In genomic region chr2:163822033-163822432, GRCh38 we compare ENCODE assay signal across 35 cellular contexts.
"Had no signal": no experiment of that assay in that cellular context is flagged by ENCODE, and none has a peak within 500 bp of the region (broad histone marks: within the 10 kb centered on the region; RNA-seq: fewer than 3 reads in every experiment).

No MANE protein-coding gene starts in this region.

- H3K36me3 ChIP-seq: MG63 had no signal

- H3K9ac ChIP-seq: KMS-11 had no signal

- H3K4me2 ChIP-seq: KMS-11 had no signal

- H3K27me3 ChIP-seq: MG63 had no signal

- DNase-seq: Karpas-422, Kasumi-1, MG63, MM.1S, MV-4-11, NCI-H1048, NCI-H1092, NCI-H1092 treated with DMSO at 0.1 percent for 48 hours, NCI-H1105, NCI-H1105 treated with DMSO at 0.1 percent for 48 hours, NCI-H1417, NCI-H1417 treated with DMSO at 0.1 percent for 48 hours, NCI-H1436, NCI-H1436 treated with DMSO at 0.1 percent for 48 hours, NCI-H146, NCI-H1694, NCI-H1694 treated with DMSO at 0.1 percent for 48 hours, NCI-H187, NCI-H187 treated with DMSO at 0.1 percent for 48 hours, NCI-H1930, NCI-H2029, NCI-H2029 treated with DMSO at 0.1 percent for 48 hours, NCI-H2081, NCI-H2081 treated with DMSO at 0.1 percent for 48 hours, NCI-H2107, NCI-H2171, NCI-H2171 treated with DMSO at 0.1 percent for 48 hours, NCI-H2227 treated with DMSO at 0.1 percent for 48 hours, NCI-H226, NCI-H345, NCI-H446, NCI-H446 treated with DMSO at 0.1 percent for 48 hours, NCI-H510A, NCI-H510A treated with DMSO at 0.1 percent for 48 hours had no signal

- H3K27ac ChIP-seq: KMS-11 had no signal

- H3K4me3 ChIP-seq: MG63 had no signal

- H3K9me3 ChIP-seq: MG63 had no signal
